15 cellular contexts compared by ENCODE assay signal in the genomic region with DNA sequence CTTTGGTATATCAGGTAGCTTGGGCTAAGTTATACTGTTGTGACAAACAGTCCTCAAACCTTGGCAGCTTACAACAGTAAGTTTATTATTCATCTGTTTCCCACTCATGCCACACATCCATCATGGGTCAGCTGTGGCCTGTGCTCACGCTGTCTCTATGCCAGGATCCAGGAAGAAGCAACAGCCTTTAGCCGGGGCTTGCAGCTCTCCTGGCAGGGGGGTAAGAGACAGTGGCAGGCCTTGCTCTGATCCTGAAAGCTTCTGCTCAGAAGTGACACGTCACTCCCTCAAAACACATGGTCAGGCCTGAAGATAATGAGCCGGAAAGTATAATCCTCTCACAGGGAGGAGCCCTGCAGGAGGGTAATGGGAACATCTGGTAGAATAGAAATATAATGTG.
DNase-seq lines count a peak whose midpoint lies in the region; ATAC-seq, FAIRE-seq and TF ChIP-seq lines count a peak whose summit lies in the region.
"Had no signal": no experiment of that assay in that cellular context is flagged by ENCODE, and none has a peak within 500 bp of the region (broad histone marks: within the 10 kb centered on the region; RNA-seq: fewer than 3 reads in every experiment).

No MANE protein-coding gene starts in this region.

- H3K4me3 Mint-ChIP-seq in astrocyte (ENCODE audit: unreplicated experiment) (no peak overlapping the region), mesothelial cell of epicardium (no peak overlapping the region)
- H3K4me3 Mint-ChIP-seq: activated naive CD4-positive, alpha-beta T cell treated with anti-CD3 and anti-CD28 coated beads for 36 hours; CD14-positive monocyte had no signal

- no peak overlapping the region for H2AFZ ChIP-seq in astrocyte (ENCODE audit: low read depth, low read length)

- H3K27ac ChIP-seq in astrocyte (ENCODE audit: low read depth, low read length) (no peak overlapping the region), lower lobe of right lung (no peak overlapping the region)
- H3K27ac ChIP-seq: coronary artery, sigmoid colon, upper lobe of right lung had no signal

- H3K27me3 Mint-ChIP-seq in astrocyte (ENCODE audit: low read depth, unreplicated experiment) (no peaks in the 10 kb centered on the region), mesothelial cell of epicardium (ENCODE audit: low read depth) (no peaks in the 10 kb centered on the region)

- no peak for FAIRE-seq in astrocyte (lab: Jason Lieb, UNC)

- H3K4me1 Mint-ChIP-seq in astrocyte (ENCODE audit: low read depth, unreplicated experiment) (peaks cover 14% of the 10 kb centered on the region), mesothelial cell of epicardium (peaks cover 8% of the 10 kb centered on the region)

- H4K20me1 ChIP-seq in astrocyte (ENCODE audit: insufficient read depth, low read length), result no peaks in the 10 kb centered on the region

- no peaks in the 10 kb centered on the region for H3K79me2 ChIP-seq in astrocyte (ENCODE audit: insufficient read depth, low read length)

- H3K4me3 ChIP-seq in astrocyte (ENCODE audit: insufficient read depth, low read depth, low read length), result no peak overlapping the region
- no peak overlapping the region for H3K4me3 ChIP-seq in lower lobe of right lung
- H3K4me3 ChIP-seq: coronary artery, sigmoid colon, upper lobe of right lung had no signal

- ATAC-seq in lower lobe of right lung (no peak), GM18909 (IDR thresholded peaks at IDR 0.05; ENCODE audit: poor library complexity, unreplicated experiment) (no peak)
- ATAC-seq: upper lobe of right lung had no signal

- H3K9ac ChIP-seq in astrocyte (ENCODE audit: low read length), result no peak overlapping the region

- no peaks in the 10 kb centered on the region for H3K27me3 ChIP-seq in astrocyte (ENCODE audit: insufficient read depth, low read length)
- H3K27me3 ChIP-seq in lower lobe of right lung (ENCODE audit: low read depth), result no peaks in the 10 kb centered on the region
- H3K27me3 ChIP-seq: sigmoid colon, upper lobe of right lung had no signal

- H3K4me1 ChIP-seq in astrocyte (ENCODE audit: insufficient read depth, low read length) (peaks cover 3% of the 10 kb centered on the region), lower lobe of right lung (no peaks in the 10 kb centered on the region)
- H3K4me1 ChIP-seq: upper lobe of right lung had no signal

- H3K9me3 ChIP-seq in astrocyte (ENCODE audit: insufficient read depth, low read depth, low read length) (no peaks in the 10 kb centered on the region), lower lobe of right lung (no peaks in the 10 kb centered on the region)
- H3K9me3 ChIP-seq: sigmoid colon, upper lobe of right lung had no signal

- intact Hi-C loops in lower lobe of right lung (cut with DNase I), result no loop called here

- H3K4me2 ChIP-seq in astrocyte (ENCODE audit: low read length), result no peak overlapping the region

- no peak overlapping the region for H3K27ac Mint-ChIP-seq in astrocyte (ENCODE audit: unreplicated experiment)
- H3K27ac Mint-ChIP-seq in mesothelial cell of epicardium, result peak overlapping the region; percentile 64
- H3K27ac Mint-ChIP-seq: activated naive CD4-positive, alpha-beta T cell treated with anti-CD3 and anti-CD28 coated beads for 36 hours had no signal

- H3K9me3 Mint-ChIP-seq in astrocyte (ENCODE audit: unreplicated experiment), result peaks cover 2% of the 10 kb centered on the region
- no peaks in the 10 kb centered on the region for H3K9me3 Mint-ChIP-seq in mesothelial cell of epicardium
- H3K9me3 Mint-ChIP-seq: activated naive CD4-positive, alpha-beta T cell treated with anti-CD3 and anti-CD28 coated beads for 36 hours had no signal

- H3K36me3 Mint-ChIP-seq in astrocyte (ENCODE audit: low read depth, unreplicated experiment) (peaks cover 10% of the 10 kb centered on the region), mesothelial cell of epicardium (peaks cover 4% of the 10 kb centered on the region)

- DNase-seq in D341Med (ENCODE audit: low spot score) (peak; percentile 83), NCI-H2171 treated with DMSO at 0.1 percent for 48 hours (lab: John Stamatoyannopoulos, UW) (peak; percentile 95), astrocyte (ENCODE audit: low read depth) (peak; percentile 30), mesothelial cell of epicardium (ENCODE audit: low spot score in 2 of 2, unreplicated experiment in 2 of 2) (no peak), midbrain (lab: John Stamatoyannopoulos, UW) (no peak), lower lobe of right lung (no peak), NCI-H1048 (lab: John Stamatoyannopoulos, UW) (no peak)
- DNase-seq: activated CD4-positive, alpha-beta T cell treated with anti-CD3 and anti-CD28 coated beads, Interleukin-2, amount 50 U/mL, for 4 hours; activated naive CD4-positive, alpha-beta T cell treated with anti-CD3 and anti-CD28 coated beads for 36 hours; sigmoid colon; SW 1271; upper lobe of right lung had no signal

- TF ChIP-seq CTCF in astrocyte (IDR thresholded peaks at IDR 0.05; ENCODE audit: insufficient read depth, low read depth, low read length), result no peak
- TF ChIP-seq CTCF in mesothelial cell of epicardium (IDR thresholded peaks at IDR 0.05; ENCODE audit: unreplicated experiment), result no peak
- TF ChIP-seq CTCF in lower lobe of right lung (IDR thresholded peaks at IDR 0.05), result no peak

- no peaks in the 10 kb centered on the region for H3K36me3 ChIP-seq in astrocyte (ENCODE audit: insufficient read depth, low read length)
- no peaks in the 10 kb centered on the region for H3K36me3 ChIP-seq in lower lobe of right lung
- H3K36me3 ChIP-seq: sigmoid colon, upper lobe of right lung had no signal

Comparison
In these comparisons a context has a peak if more than half of its experiments do, and no peak if none do; other contexts are left out.
1. DNase-seq: peak in D341Med (single experiment), NCI-H2171 treated with DMSO at 0.1 percent for 48 hours (single experiment) and astrocyte (single experiment); none in mesothelial cell of epicardium (0 of 2), midbrain (single experiment), lower lobe of right lung (single experiment) and NCI-H1048 (single experiment).